Comparison of ENCODE assay signal across 34 cellular contexts in the genomic region with DNA sequence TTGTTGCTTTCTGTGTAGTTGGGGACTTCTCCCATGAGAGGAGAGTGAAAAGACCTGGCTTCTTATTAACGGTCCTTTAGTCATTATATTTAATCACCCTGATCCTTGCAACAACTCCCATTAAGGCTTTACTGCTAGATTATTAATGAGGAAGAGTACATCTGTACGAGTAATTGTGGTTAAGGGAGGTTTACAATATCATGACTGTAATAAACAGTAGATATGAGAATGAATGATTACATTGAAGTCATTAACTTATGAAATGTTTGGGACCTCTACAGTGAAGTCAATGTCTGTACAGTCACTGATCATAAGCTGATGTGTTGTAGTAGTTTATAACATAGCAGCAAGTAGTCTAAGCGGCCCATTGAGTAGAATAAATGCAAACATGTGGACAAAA. TPM values are rescaled to one million over a fixed set of nuclear protein-coding genes. Genes with fewer than 3 reads are reported as not detected.
"Had no signal": no experiment of that assay in that cellular context is flagged by ENCODE, and none has a peak within 500 bp of the region (broad histone marks: within the 10 kb centered on the region; RNA-seq: fewer than 3 reads in every experiment).

No MANE protein-coding gene starts in this region.

- H3K27me3 ChIP-seq: MG63 had no signal

- H3K36me3 ChIP-seq: MG63 had no signal

- H3K4me3 ChIP-seq: MG63 had no signal

- H3K9me3 ChIP-seq: MG63 had no signal

- DNase-seq: Karpas-422, Kasumi-1, MM.1S, MV-4-11, NCI-H1048, NCI-H1092, NCI-H1092 treated with DMSO at 0.1 percent for 48 hours, NCI-H1105, NCI-H1105 treated with DMSO at 0.1 percent for 48 hours, NCI-H1417, NCI-H1417 treated with DMSO at 0.1 percent for 48 hours, NCI-H1436, NCI-H1436 treated with DMSO at 0.1 percent for 48 hours, NCI-H146, NCI-H1694, NCI-H1694 treated with DMSO at 0.1 percent for 48 hours, NCI-H187, NCI-H187 treated with DMSO at 0.1 percent for 48 hours, NCI-H1930, NCI-H2029, NCI-H2029 treated with DMSO at 0.1 percent for 48 hours, NCI-H2081 treated with DMSO at 0.1 percent for 48 hours, NCI-H2107, NCI-H2171, NCI-H2171 treated with DMSO at 0.1 percent for 48 hours, NCI-H2227 treated with DMSO at 0.1 percent for 48 hours, NCI-H226, NCI-H345, NCI-H510A treated with DMSO at 0.1 percent for 48 hours had no signal

- H3K27ac ChIP-seq: KMS-11 had no signal

RNA-seq across cellular contexts. Expression of a gene that starts 24.7 kb away (rescaled TPM):
- total RNA-seq: LHCN-M2, M059J, NCI-H460 had no signal
